Comparison of ENCODE assay signal across 1 cellular context in the genomic region with DNA sequence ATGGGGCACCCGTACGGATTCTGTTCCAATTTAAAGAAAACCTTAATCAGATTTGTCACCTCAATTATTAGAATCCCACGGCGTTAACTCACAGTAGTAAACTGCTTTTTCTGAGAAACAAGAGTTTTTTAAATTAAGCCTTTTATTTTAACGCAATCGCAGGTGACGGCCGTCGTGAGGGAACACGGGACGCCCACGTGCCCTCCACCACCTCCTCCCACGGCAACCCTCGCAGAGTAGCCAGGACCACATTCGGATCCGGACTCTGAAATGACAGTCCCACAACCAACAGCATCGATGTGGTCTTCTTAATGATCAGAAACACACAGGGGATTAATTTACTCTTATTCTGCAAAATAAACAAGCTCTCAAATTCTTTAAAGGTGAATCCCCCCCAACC.
TF ChIP-seq lines count a peak whose summit lies in the region.

No MANE protein-coding gene starts in this region.

TF ChIP-seq in GM12878, 131 proteins besides CTCF, POLR2A, EP300 and RAD21:
- TF ChIP-seq NFYA (IDR thresholded peaks at IDR 0.05; ENCODE audit: borderline replicate concordance, low read depth, low read length) (no peak), CREB1 (IDR thresholded peaks at IDR 0.05; ENCODE audit: low read depth) (no peak), SREBF1 (IDR thresholded peaks at IDR 0.05; ENCODE audit: low read length) (no peak), ESRRA (IDR thresholded peaks at IDR 0.05; ENCODE audit: low read length) (no peak), FOXM1 (IDR thresholded peaks at IDR 0.05; ENCODE audit: low read depth, low read length) (no peak), SUPT20H (IDR thresholded peaks at IDR 0.05; ENCODE audit: borderline replicate concordance, control insufficient read depth, low read depth, low read length) (no peak), EED (IDR thresholded peaks at IDR 0.05; ENCODE audit: low read depth) (no peak), WRNIP1 (IDR thresholded peaks at IDR 0.05; ENCODE audit: borderline replicate concordance, low read depth, low read length) (no peak), CBX5 (IDR thresholded peaks at IDR 0.05; ENCODE audit: low read depth) (no peak), ZNF384 (IDR thresholded peaks at IDR 0.05; ENCODE audit: borderline replicate concordance, low read depth, low read length) (no peak), EGR1 (IDR thresholded peaks at IDR 0.05; ENCODE audit: borderline replicate concordance in 1 of 2, low read depth in 2 of 2, low read length in 2 of 2) (no peak), ZNF217 (IDR thresholded peaks at IDR 0.05) (no peak)
